Comparison of ENCODE assay signal across 19 cellular contexts in genomic region chr9:129275626-129276247, GRCh38.
DNase-seq lines count a peak whose midpoint lies in the region; ATAC-seq, FAIRE-seq and TF ChIP-seq lines count a peak whose summit lies in the region.
"Had no signal": no experiment of that assay in that cellular context is flagged by ENCODE, and none has a peak within 500 bp of the region (broad histone marks: within the 10 kb centered on the region; RNA-seq: fewer than 3 reads in every experiment).

No MANE protein-coding gene starts in this region.

- H4K8ac ChIP-seq in mesenchymal stem cell (ENCODE audit: low read length): no peak overlapping the region

- H4K91ac ChIP-seq in mesenchymal stem cell (ENCODE audit: low read length): no peak overlapping the region

- H3K4me3 Mint-ChIP-seq in astrocyte (ENCODE audit: unreplicated experiment): no peak overlapping the region
- H3K4me3 Mint-ChIP-seq: activated CD8-positive, alpha-beta T cell treated with anti-CD3 and anti-CD28 coated beads, Interleukin-2, amount 10 ng/mL, durations not matched to agents 7 days and 5 days; neural progenitor cell had no signal

- H3K27me3 Mint-ChIP-seq in astrocyte (ENCODE audit: low read depth, unreplicated experiment): peaks cover 34% of the 10 kb centered on the region

- no peak overlapping the region for H2BK5ac ChIP-seq in mesenchymal stem cell (ENCODE audit: low read depth, low read length, poor library complexity, severe bottlenecking)

- H3K4me2 ChIP-seq in astrocyte (ENCODE audit: low read length) (no peak overlapping the region), HepG2 (ENCODE audit: low read depth, low read length) (no peak overlapping the region), mesenchymal stem cell (ENCODE audit: low read length, poor library complexity, severe bottlenecking) (no peak overlapping the region)
- H3K4me2 ChIP-seq: neural progenitor cell had no signal

- H2AK5ac ChIP-seq in mesenchymal stem cell (ENCODE audit: low read length, severe bottlenecking): no peak overlapping the region

- ATAC-seq in HepG2: no peak
- no peak for ATAC-seq in HG03039 (IDR thresholded peaks at IDR 0.05; ENCODE audit: unreplicated experiment)
- ATAC-seq: activated CD8-positive, alpha-beta T cell treated with anti-CD3 and anti-CD28 coated beads, Interleukin-2, amount 10 ng/mL, durations not matched to agents 7 days and 5 days had no signal

- FAIRE-seq in astrocyte (lab: Jason Lieb, UNC): no peak
- FAIRE-seq in HepG2 (lab: Jason Lieb, UNC): no peak
- FAIRE-seq: TTC549 had no signal

- no peak overlapping the region for H2BK120ac ChIP-seq in mesenchymal stem cell (ENCODE audit: low read depth, low read length)

- TF ChIP-seq POLR2A in HepG2 (IDR thresholded peaks at IDR 0.05; ENCODE audit: insufficient read depth in 1 of 2, low read depth in 2 of 2, low read length in 2 of 2): no peak

- no peaks in the 10 kb centered on the region for H3K9me3 ChIP-seq in astrocyte (ENCODE audit: insufficient read depth, low read depth, low read length)
- H3K9me3 ChIP-seq in HepG2 (ENCODE audit: low read length): no peaks in the 10 kb centered on the region
- H3K9me3 ChIP-seq in mesenchymal stem cell (ENCODE audit: control insufficient read depth, low read length): no peaks in the 10 kb centered on the region
- H3K9me3 ChIP-seq: transverse colon had no signal

- H3K79me1 ChIP-seq in mesenchymal stem cell (replicated peaks; ENCODE audit: low read length, poor library complexity, severe bottlenecking): no peaks in the 10 kb centered on the region

- H3K9ac ChIP-seq in astrocyte (ENCODE audit: low read length) (no peak overlapping the region), HepG2 (ENCODE audit: insufficient read depth, low read depth, low read length) (no peak overlapping the region), mesenchymal stem cell (ENCODE audit: low read length) (no peak overlapping the region)
- H3K9ac ChIP-seq: neural progenitor cell had no signal

- H3K18ac ChIP-seq in mesenchymal stem cell (ENCODE audit: low read depth in 1 of 2, low read length in 2 of 2): no peak overlapping the region

- CTCF ChIA-PET in HepG2 (lab: Yijun Ruan, JAX; ENCODE audit: low intra/inter-chr PET ratio, low total read pairs): no interaction called here

- H3K4me3 ChIP-seq in astrocyte (ENCODE audit: insufficient read depth, low read depth, low read length) (no peak overlapping the region), HepG2 (replicated peaks in 1 of 3; ENCODE audit: insufficient read depth in 1 of 3, low read depth in 2 of 3, low read length in 3 of 3) (no peak overlapping the region), mesenchymal stem cell (ENCODE audit: insufficient read depth in 1 of 2, low read depth in 1 of 2, low read length in 2 of 2) (no peak overlapping the region)
- H3K4me3 ChIP-seq: neural progenitor cell, SK-N-MC, transverse colon had no signal

- H3K27ac Mint-ChIP-seq in astrocyte (ENCODE audit: unreplicated experiment): peak overlapping the region; percentile 35
- H3K27ac Mint-ChIP-seq: activated CD8-positive, alpha-beta T cell treated with anti-CD3 and anti-CD28 coated beads, Interleukin-2, amount 10 ng/mL, durations not matched to agents 7 days and 5 days had no signal

- H3K27me3 ChIP-seq in astrocyte (ENCODE audit: insufficient read depth, low read length): peaks cover 2% of the 10 kb centered on the region
- H3K27me3 ChIP-seq in HepG2 (ENCODE audit: control insufficient read depth in 1 of 2, insufficient read depth in 2 of 2, low read length in 2 of 2): peaks cover 5 to 55% of the 10 kb centered on the region in 2 experiments; a peak in 4 of 5 replicates
- H3K27me3 ChIP-seq in mesenchymal stem cell (ENCODE audit: control insufficient read depth in 1 of 2, insufficient read depth in 1 of 2, low read length in 2 of 2): peaks cover 0 to 33% of the 10 kb centered on the region in 2 experiments
- H3K27me3 ChIP-seq: brain microvascular endothelial cell, neural progenitor cell had no signal

- no peak overlapping the region for H3K4ac ChIP-seq in mesenchymal stem cell (ENCODE audit: low read depth in 1 of 2, low read length in 2 of 2)

- POLR2A ChIA-PET in HepG2 (lab: Yijun Ruan, JAX): interaction anchor here (1.5 to 2.0 kb wide), 2 partner anchors 68 to 98 kb away, joined by 5 to 8 read pairs; partner anchors contain the start of gene IER5L

- in situ Hi-C loops in HepG2 (cut with HindIII; ENCODE audit: extremely low pct_ligation_motif_present, low pct_unique_long_range_greater_than_20kb): loop anchor here (5.0 kb wide), 1 partner anchor 48 kb away; no protein-coding TSS in a partner anchor

- H3K4me1 Mint-ChIP-seq in astrocyte (ENCODE audit: low read depth, unreplicated experiment): peaks cover 32% of the 10 kb centered on the region

- no TSS peak for BruUV-seq in HepG2 (replicated peaks; lab: Mats Ljungman, UMichigan)

- no peak for TF ChIP-seq EP300 in HepG2 (IDR thresholded peaks at IDR 0.05; ENCODE audit: low read depth in 2 of 2, low read length in 2 of 2)
- TF ChIP-seq EP300 in HepG2 (CRISPR knock-in tag; IDR thresholded peaks at IDR 0.05; ENCODE audit: borderline replicate concordance): no peak

- peak overlapping the region in 1 of 2 experiments; percentile 0 for H3K14ac ChIP-seq in mesenchymal stem cell (ENCODE audit: low read length in 2 of 2)

- H3K23ac ChIP-seq in mesenchymal stem cell (ENCODE audit: low read length in 2 of 2): no peak overlapping the region

- no peak overlapping the region for H2BK12ac ChIP-seq in mesenchymal stem cell (ENCODE audit: low read length in 2 of 2)

- TF ChIP-seq RAD21 in HepG2 (CRISPR knock-in tag; IDR thresholded peaks at IDR 0.05): no peak

- H3K4me1 ChIP-seq in astrocyte (ENCODE audit: insufficient read depth, low read length) (peaks cover 17% of the 10 kb centered on the region), HepG2 (ENCODE audit: insufficient read depth, low read length) (peaks cover 47% of the 10 kb centered on the region), mesenchymal stem cell (ENCODE audit: control insufficient read depth, insufficient read depth, low read depth, low read length) (peaks cover 30% of the 10 kb centered on the region)

- H4K20me1 ChIP-seq in astrocyte (ENCODE audit: insufficient read depth, low read length) (no peaks in the 10 kb centered on the region), HepG2 (ENCODE audit: insufficient read depth, low read length) (no peaks in the 10 kb centered on the region)

- H3K36me3 ChIP-seq in astrocyte (ENCODE audit: insufficient read depth, low read length) (no peaks in the 10 kb centered on the region), HepG2 (replicated peaks in 1 of 2; ENCODE audit: control insufficient read depth in 1 of 2, insufficient read depth in 2 of 2, low read length in 2 of 2) (no peaks in the 10 kb centered on the region), mesenchymal stem cell (ENCODE audit: control insufficient read depth in 1 of 2, insufficient read depth in 2 of 2, low read depth in 1 of 2, low read length in 2 of 2) (no peaks in the 10 kb centered on the region)
- H3K36me3 ChIP-seq: brain microvascular endothelial cell, neural progenitor cell, transverse colon had no signal

- H2AFZ ChIP-seq in astrocyte (ENCODE audit: low read depth, low read length): no peak overlapping the region
- no peak overlapping the region for H2AFZ ChIP-seq in HepG2 (ENCODE audit: low read length)
- no peak overlapping the region for H2AFZ ChIP-seq in mesenchymal stem cell (ENCODE audit: low read depth, low read length)
- H2AFZ ChIP-seq: neural progenitor cell had no signal

- 17% methylated on average over 10 of the region's 10 CpGs for WGBS in HepG2 (ENCODE audit: low lambda C conversion rate)
- WGBS in mesenchymal stem cell: 61% methylated on average over 10 of the region's 10 CpGs

- TF ChIP-seq CTCF in astrocyte (IDR thresholded peaks at IDR 0.05; ENCODE audit: insufficient read depth, low read depth, low read length) (no peak), HepG2 (CRISPR knock-in tag; IDR thresholded peaks at IDR 0.05) (no peak)

- H3K27ac ChIP-seq in astrocyte (ENCODE audit: low read depth, low read length) (no peak overlapping the region), HepG2 (ENCODE audit: extremely low read length, insufficient read depth, low read length) (no peak overlapping the region), mesenchymal stem cell (ENCODE audit: low read length, poor library complexity, severe bottlenecking) (no peak overlapping the region)
- H3K27ac ChIP-seq: brain microvascular endothelial cell, neural progenitor cell, SK-N-MC, transverse colon had no signal

- intact Hi-C loops in HepG2 (cut with micrococcal nuclease; ENCODE audit: unreplicated experiment): no loop called here

- peaks cover 3% of the 10 kb centered on the region for H3K9me3 Mint-ChIP-seq in astrocyte (ENCODE audit: unreplicated experiment)

- no peaks in the 10 kb centered on the region for H3K36me3 Mint-ChIP-seq in astrocyte (ENCODE audit: low read depth, unreplicated experiment)
- H3K36me3 Mint-ChIP-seq: neural progenitor cell had no signal

- H3K79me2 ChIP-seq in astrocyte (ENCODE audit: insufficient read depth, low read length) (no peaks in the 10 kb centered on the region), HepG2 (ENCODE audit: insufficient read depth, low read length) (no peaks in the 10 kb centered on the region)

- peak; percentile 11 for DNase-seq in 8988T
- DNase-seq in ELR (ENCODE audit: low read depth): peak; percentile 59
- DNase-seq in astrocyte (ENCODE audit: low read depth): no peak
- no peak for DNase-seq in HepG2 (ENCODE audit: low spot score)
- no peak for DNase-seq in activated CD4-positive, alpha-beta T cell treated with anti-CD3 and anti-CD28 coated beads for 1 hour
- no peak for DNase-seq in DMS 273 treated with DMSO at 0.1 percent for 48 hours (lab: John Stamatoyannopoulos, UW)
- no peak for DNase-seq in mesenchymal stem cell
- DNase-seq: activated CD8-positive, alpha-beta T cell treated with anti-CD3 and anti-CD28 coated beads, Interleukin-2, amount 10 ng/mL, durations not matched to agents 7 days and 5 days; activated naive CD4-positive, alpha-beta T cell treated with Interleukin-2 at 50 U/mL for 16 hours; brain microvascular endothelial cell; DMS153; effector CD8-positive, alpha-beta T cell; GOT3; stimulated activated CD4-positive, alpha-beta T cell treated with anti-CD3 and anti-CD28 coated beads, Interleukin-4, amount 100 ng/mL, for 4 hours; transverse colon had no signal

- H2BK15ac ChIP-seq in mesenchymal stem cell (ENCODE audit: low read depth, poor library complexity, severe bottlenecking): no peak overlapping the region

TF ChIP-seq in HepG2, 621 proteins besides CTCF, POLR2A, EP300 and RAD21:
- no peak for TF ChIP-seq NR2F6 (IDR thresholded peaks at IDR 0.05)
- TF ChIP-seq NR2F6 (CRISPR knock-in tag; IDR thresholded peaks at IDR 0.05): peak; percentile 34; the same call in 1 of the 2 replicates
- peak; percentile 66 for TF ChIP-seq BCL6 (CRISPR knock-in tag; IDR thresholded peaks at IDR 0.05)
- no peak for TF ChIP-seq DNMT3B (CRISPR knock-in tag; conservative IDR thresholded peaks at IDR 0.05)

Comparison
In these comparisons a context has a peak if more than half of its experiments do, and no peak if none do; other contexts are left out.
1. DNase-seq: peak in 8988T (single experiment) and ELR (single experiment); none in astrocyte (single experiment), HepG2 (single experiment), activated CD4-positive, alpha-beta T cell treated with anti-CD3 and anti-CD28 coated beads for 1 hour (single experiment), DMS 273 treated with DMSO at 0.1 percent for 48 hours (single experiment) and mesenchymal stem cell (single experiment).